ENCODE assay signal across 8 cellular contexts in the genomic region with DNA sequence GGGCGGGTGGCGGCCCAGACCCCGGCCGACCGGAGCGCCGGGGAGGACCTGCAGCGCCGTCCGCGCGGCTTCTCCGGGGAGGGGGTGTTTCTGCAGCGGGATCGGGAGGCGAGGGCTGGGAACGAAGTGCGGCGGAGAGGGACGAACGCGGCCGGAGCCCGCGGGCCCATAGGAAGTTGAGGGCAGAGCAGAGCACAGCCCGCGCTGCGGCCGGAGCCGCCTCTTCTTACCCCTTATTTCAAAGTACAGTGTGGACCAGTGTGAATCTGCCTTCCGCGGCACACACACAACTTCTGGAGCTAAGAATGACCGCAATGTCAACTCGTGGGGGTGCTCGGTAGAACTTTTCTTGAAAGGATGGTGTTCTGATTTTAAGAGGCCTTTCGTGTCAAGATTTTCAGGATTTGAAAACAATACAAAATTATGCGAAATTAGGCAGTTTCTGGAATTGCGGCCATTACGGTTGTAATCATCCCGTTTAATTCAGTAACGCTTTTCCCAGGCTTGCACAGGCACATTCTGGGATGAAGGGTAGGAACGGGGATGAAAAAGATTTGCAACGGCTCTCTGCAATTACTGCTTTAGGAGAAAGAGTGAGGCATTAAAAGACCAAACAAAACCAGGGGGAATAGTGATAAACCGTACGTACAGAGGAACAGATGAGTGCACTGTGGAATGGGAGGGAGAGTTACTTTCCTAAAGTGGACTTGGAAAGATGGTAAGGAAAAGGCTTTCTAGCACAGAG. TPM values are rescaled to one million over a fixed set of nuclear protein-coding genes. Genes with fewer than 3 reads are reported as not detected.
DNase-seq lines count a peak whose midpoint lies in the region; ATAC-seq and TF ChIP-seq lines count a peak whose summit lies in the region.

No MANE protein-coding gene starts in this region.

- H3K27me3 ChIP-seq in DND-41 (ENCODE audit: insufficient read depth, low read length, poor library complexity) (no peaks in the 10 kb centered on the region), SJCRH30 (no peaks in the 10 kb centered on the region), right atrium auricular region (no peaks in the 10 kb centered on the region), psoas muscle (ENCODE audit: insufficient read depth in 3 of 3, low read length in 2 of 3) (no peaks in the 10 kb centered on the region)

- intact Hi-C loops in psoas muscle (cut with DNase I): loop anchor here in 1 of 2 donors (5.0 kb wide), 1 partner anchor 34 kb away; no protein-coding TSS in a partner anchor

- peak overlapping the region; percentile 58 to 87; a peak in 3 of 4 replicates for H3K4me3 ChIP-seq in DND-41 (ENCODE audit: low read depth in 1 of 2, low read length in 2 of 2)
- H3K4me3 ChIP-seq in SJCRH30: peak overlapping the region; percentile 65
- H3K4me3 ChIP-seq in right atrium auricular region: peak overlapping the region; percentile 78 to 80
- H3K4me3 ChIP-seq in psoas muscle: peak overlapping the region; percentile 72

- H3K4me1 ChIP-seq in DND-41 (ENCODE audit: insufficient read depth, low read length) (peaks cover 24% of the 10 kb centered on the region), SJCRH30 (peaks cover 12% of the 10 kb centered on the region), right atrium auricular region (peaks cover 0 to 20% of the 10 kb centered on the region in 2 donors), psoas muscle (peaks cover 31% of the 10 kb centered on the region)

- H3K36me3 ChIP-seq in DND-41 (ENCODE audit: insufficient read depth, low read length) (no peaks in the 10 kb centered on the region), SJCRH30 (no peaks in the 10 kb centered on the region), right atrium auricular region (no peaks in the 10 kb centered on the region), psoas muscle (ENCODE audit: insufficient read depth in 1 of 2, low read depth in 1 of 2) (no peaks in the 10 kb centered on the region)

- 0 to 1% (median 1%) methylated on average over 40 to 45 of the region's 45 CpGs for WGBS in psoas muscle, 3 donors

- peaks cover 4% of the 10 kb centered on the region; the same call in 1 of the 2 replicates for H4K20me1 ChIP-seq in DND-41 (ENCODE audit: insufficient read depth, low read length)

- H3K9me3 ChIP-seq in DND-41 (ENCODE audit: insufficient read depth, low read length, severe bottlenecking) (no peaks in the 10 kb centered on the region), SJCRH30 (replicated peaks) (no peaks in the 10 kb centered on the region), right atrium auricular region (no peaks in the 10 kb centered on the region), psoas muscle (no peaks in the 10 kb centered on the region)

- TF ChIP-seq CTCF in DND-41 (IDR thresholded peaks at IDR 0.05; ENCODE audit: borderline replicate concordance, extremely low read depth, low read length, poor library complexity, severe bottlenecking) (no peak), GM20000 (IDR thresholded peaks at IDR 0.05; ENCODE audit: extremely low read depth, missing control alignments) (no peak), right atrium auricular region (IDR thresholded peaks at IDR 0.05) (no peak), psoas muscle (IDR thresholded peaks at IDR 0.05) (no peak)

- H3K4me2 ChIP-seq in DND-41 (ENCODE audit: insufficient read depth, low read length): peak overlapping the region; percentile 75

- peak overlapping the region; percentile 90 for H3K9ac ChIP-seq in DND-41 (ENCODE audit: low read depth, low read length)

- H2AFZ ChIP-seq in DND-41 (ENCODE audit: low read depth, low read length): peak overlapping the region; percentile 82

- ATAC-seq in DND-41 (ENCODE audit: insufficient read depth, low read depth) (peak; percentile 5; the same call in 2 of the 3 replicates), psoas muscle (peak; percentile 13 to 17 (median 15))

- H3K27ac ChIP-seq in DND-41 (ENCODE audit: low read length): peak overlapping the region; percentile 71
- H3K27ac ChIP-seq in SJCRH30: peak overlapping the region; percentile 92
- peak overlapping the region; percentile 1 for H3K27ac ChIP-seq in angular gyrus (ENCODE audit: low read depth, low read length)
- peak overlapping the region; percentile 98 to 99 for H3K27ac ChIP-seq in right atrium auricular region
- peak overlapping the region; percentile 92 for H3K27ac ChIP-seq in psoas muscle

- H3K79me2 ChIP-seq in DND-41 (ENCODE audit: insufficient read depth, low read length): peaks cover 54% of the 10 kb centered on the region

- DNase-seq in DND-41 (peak; percentile 57), GM20000 (ENCODE audit: low spot score) (peak; percentile 65), HPDE6-E6E7 (ENCODE audit: extremely low spot score) (peak; percentile 31), SJCRH30 (peak; percentile 71 to 76), right atrium auricular region (ENCODE audit: low spot score) (peak; percentile 69), psoas muscle (peak; percentile 68 to 80), cortex of kidney (lab: John Stamatoyannopoulos, UW) (no peak)

RNA-seq across cellular contexts. Expression of a gene that starts 0.8 kb away (rescaled TPM):
- total RNA-seq in SJCRH30 (2014; rRNA removed; shearing (Covaris generic)): 18.6 and 23.1 TPM in 2 replicates
- total RNA-seq in right atrium auricular region (10 to 100 TPM; 28.3 to 31.4 TPM), psoas muscle (10 to 100 TPM; 29.1 to 39.7 (median 35.9) TPM)
- 10 to 100 TPM; 14.0 to 22.4 (median 15.2) TPM for polyA plus RNA-seq in psoas muscle

Comparison
In these comparisons a context has a peak if more than half of its experiments do, and no peak if none do; other contexts are left out.
1. H3K27ac ChIP-seq: peak in every context shown above with its lines; median percentile 98 in right atrium auricular region; 92 in SJCRH30; 92 in psoas muscle; 71 in DND-41; 1 in angular gyrus.